Comparison of ENCODE assay signal across 9 cellular contexts in the genomic region with DNA sequence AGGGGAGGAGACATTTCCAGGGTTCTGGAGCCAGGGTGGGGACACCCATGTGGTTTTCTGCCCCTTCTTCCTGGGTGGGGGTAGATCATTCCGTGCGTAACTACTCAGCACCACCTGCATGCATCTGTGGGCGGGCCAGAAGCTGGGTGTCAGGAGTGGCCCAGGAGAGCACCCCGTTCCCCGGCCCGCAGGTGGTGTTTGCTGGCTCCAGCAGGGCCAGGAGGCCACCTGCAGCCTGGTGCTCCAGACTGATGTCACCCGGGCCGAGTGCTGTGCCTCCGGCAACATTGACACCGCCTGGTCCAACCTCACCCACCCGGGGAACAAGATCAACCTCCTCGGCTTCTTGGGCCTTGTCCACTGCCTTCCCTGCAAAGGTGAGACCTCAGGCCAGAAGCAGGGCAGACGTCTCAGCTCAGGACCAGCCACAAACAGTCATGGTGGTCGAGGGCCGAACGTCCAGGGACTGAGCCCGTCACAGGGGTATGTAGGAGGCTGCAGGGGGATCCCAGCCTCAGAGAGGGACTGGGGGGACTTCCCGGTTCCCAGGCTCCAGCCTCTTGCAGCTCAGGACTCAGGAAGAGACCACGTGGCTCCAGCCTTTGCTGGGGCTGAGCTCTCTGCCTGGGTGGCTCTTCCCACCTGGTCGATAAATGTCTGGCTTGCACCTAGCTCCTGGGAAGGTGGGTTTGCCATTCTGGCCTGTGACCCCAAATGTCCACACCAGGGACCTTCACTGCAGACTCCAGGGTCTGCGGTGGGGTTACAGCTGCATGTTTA. TPM values are rescaled to one million over a fixed set of nuclear protein-coding genes. Genes with fewer than 3 reads are reported as not detected.
A peak's percentile ranks its signal among the peaks of the same experiment; 100 is the strongest.
DNase-seq lines count a peak whose midpoint lies in the region; ATAC-seq and TF ChIP-seq lines count a peak whose summit lies in the region.
"Had no signal": no experiment of that assay in that cellular context is flagged by ENCODE, and none has a peak within 500 bp of the region (broad histone marks: within the 10 kb centered on the region; RNA-seq: fewer than 3 reads in every experiment).

No MANE protein-coding gene starts in this region.

- no peak overlapping the region for H3K27ac Mint-ChIP-seq in activated naive CD4-positive, alpha-beta T cell treated with anti-CD3 and anti-CD28 coated beads, Interleukin-2, amount 10 ng/mL, durations not matched to agents 7 days and 5 days
- H3K27ac Mint-ChIP-seq in activated T-helper 1 cell treated with anti-CD3 and anti-CD28 coated beads, Interleukin-12 subunit alpha, Interleukin-12 subunit beta, Interleukin-2, Interleukin-4 antibody, amounts not matched to agents 30 ng/mL and 10 ng/mL and 1 ng/mL, durations not matched to agents 14 hours and 24 hours and 36 hours = no peak overlapping the region

- TF ChIP-seq CTCF in upper lobe of left lung (IDR thresholded peaks at IDR 0.05) = no peak
- TF ChIP-seq CTCF in BE2C (IDR thresholded peaks at IDR 0.05; ENCODE audit: low read depth, low read length) = no peak

- H3K27me3 Mint-ChIP-seq in activated naive CD4-positive, alpha-beta T cell treated with anti-CD3 and anti-CD28 coated beads, Interleukin-2, amount 10 ng/mL, durations not matched to agents 7 days and 5 days = peaks cover 67% of the 10 kb centered on the region
- H3K27me3 Mint-ChIP-seq in activated T-helper 1 cell treated with anti-CD3 and anti-CD28 coated beads, Interleukin-12 subunit alpha, Interleukin-12 subunit beta, Interleukin-2, Interleukin-4 antibody, amounts not matched to agents 30 ng/mL and 10 ng/mL and 1 ng/mL, durations not matched to agents 14 hours and 24 hours and 36 hours (ENCODE audit: insufficient read depth) = peaks cover 12% of the 10 kb centered on the region

- H3K27me3 ChIP-seq in upper lobe of left lung (peaks cover 0 to 4% (median 0%) of the 10 kb centered on the region in 4 donors), BE2C (peaks cover 25% of the 10 kb centered on the region)

- intact Hi-C loops in activated T-helper 1 cell treated with anti-CD3 and anti-CD28 coated beads, Interleukin-12 subunit alpha, Interleukin-12 subunit beta, Interleukin-2, Interleukin-4 antibody, amounts not matched to agents 30 ng/mL and 10 ng/mL and 1 ng/mL, durations not matched to agents 14 hours and 24 hours and 36 hours (cut with micrococcal nuclease) = no loop called here

- TF ChIP-seq POLR2A in upper lobe of left lung (IDR thresholded peaks at IDR 0.05) = no peak

- peaks cover 12% of the 10 kb centered on the region for H3K4me1 Mint-ChIP-seq in activated naive CD4-positive, alpha-beta T cell treated with anti-CD3 and anti-CD28 coated beads, Interleukin-2, amount 10 ng/mL, durations not matched to agents 7 days and 5 days
- H3K4me1 Mint-ChIP-seq in activated T-helper 1 cell treated with anti-CD3 and anti-CD28 coated beads, Interleukin-12 subunit alpha, Interleukin-12 subunit beta, Interleukin-2, Interleukin-4 antibody, amounts not matched to agents 30 ng/mL and 10 ng/mL and 1 ng/mL, durations not matched to agents 14 hours and 24 hours and 36 hours (ENCODE audit: low read depth) = no peaks in the 10 kb centered on the region

- CTCF ChIA-PET in activated naive CD4-positive, alpha-beta T cell treated with anti-CD3 and anti-CD28 coated beads, Interleukin-2, amount 10 ng/mL, durations not matched to agents 7 days and 5 days (lab: Charles Lee) = no interaction called here

- no peak for ATAC-seq in upper lobe of left lung (ENCODE audit: low FRiP score in 2 of 2)
- ATAC-seq in HG03045 (IDR thresholded peaks at IDR 0.05; ENCODE audit: unreplicated experiment) = no peak

- H3K9me3 Mint-ChIP-seq in activated naive CD4-positive, alpha-beta T cell treated with anti-CD3 and anti-CD28 coated beads, Interleukin-2, amount 10 ng/mL, durations not matched to agents 7 days and 5 days = no peaks in the 10 kb centered on the region
- H3K9me3 Mint-ChIP-seq in activated T-helper 1 cell treated with anti-CD3 and anti-CD28 coated beads, Interleukin-12 subunit alpha, Interleukin-12 subunit beta, Interleukin-2, Interleukin-4 antibody, amounts not matched to agents 30 ng/mL and 10 ng/mL and 1 ng/mL, durations not matched to agents 14 hours and 24 hours and 36 hours = no peaks in the 10 kb centered on the region

- peak overlapping the region; percentile 21 for H3K4me3 Mint-ChIP-seq in activated naive CD4-positive, alpha-beta T cell treated with anti-CD3 and anti-CD28 coated beads, Interleukin-2, amount 10 ng/mL, durations not matched to agents 7 days and 5 days
- peak overlapping the region; percentile 33 for H3K4me3 Mint-ChIP-seq in activated T-helper 1 cell treated with anti-CD3 and anti-CD28 coated beads, Interleukin-12 subunit alpha, Interleukin-12 subunit beta, Interleukin-2, Interleukin-4 antibody, amounts not matched to agents 30 ng/mL and 10 ng/mL and 1 ng/mL, durations not matched to agents 14 hours and 24 hours and 36 hours

- peak overlapping the region; percentile 84 to 95 (median 90) for H3K27ac ChIP-seq in upper lobe of left lung

- H3K36me3 Mint-ChIP-seq in activated naive CD4-positive, alpha-beta T cell treated with anti-CD3 and anti-CD28 coated beads, Interleukin-2, amount 10 ng/mL, durations not matched to agents 7 days and 5 days = no peaks in the 10 kb centered on the region
- H3K36me3 Mint-ChIP-seq in activated T-helper 1 cell treated with anti-CD3 and anti-CD28 coated beads, Interleukin-12 subunit alpha, Interleukin-12 subunit beta, Interleukin-2, Interleukin-4 antibody, amounts not matched to agents 30 ng/mL and 10 ng/mL and 1 ng/mL, durations not matched to agents 14 hours and 24 hours and 36 hours (ENCODE audit: low read depth) = no peaks in the 10 kb centered on the region

- WGBS in upper lobe of left lung, 2 donors = 37 to 63% methylated on average over 4 to 15 of the region's 21 CpGs

- H3K4me3 ChIP-seq in upper lobe of left lung (peak overlapping the region; percentile 35 to 77 (median 54)), BE2C (ENCODE audit: low read depth, low read length) (no peak overlapping the region)

- H3K4me1 ChIP-seq in upper lobe of left lung = peaks cover 34 to 65% (median 46%) of the 10 kb centered on the region in 4 donors
- no peaks in the 10 kb centered on the region for H3K4me1 ChIP-seq in BE2C

- no peak for DNase-seq in activated naive CD4-positive, alpha-beta T cell treated with anti-CD3 and anti-CD28 coated beads, Interleukin-2, amount 10 ng/mL, durations not matched to agents 7 days and 5 days
- no peak for DNase-seq in activated naive CD4-positive, alpha-beta T cell treated with Interleukin-2 at 50 U/mL for 16 hours
- DNase-seq in activated T-helper 1 cell treated with anti-CD3 and anti-CD28 coated beads, Interleukin-12 subunit alpha, Interleukin-12 subunit beta, Interleukin-2, Interleukin-4 antibody, amounts not matched to agents 30 ng/mL and 10 ng/mL and 1 ng/mL, durations not matched to agents 14 hours and 24 hours and 36 hours (ENCODE audit: low spot score) = no peak
- DNase-seq in kidney glomerular epithelial cell (lab: John Stamatoyannopoulos, UW) = peak; percentile 52
- peak; percentile 40 to 79 for DNase-seq in upper lobe of left lung
- no peak for DNase-seq in BE2C
- no peak for DNase-seq in stimulated activated naive CD4-positive, alpha-beta T cell treated with Interleukin-2 at 50 U/mL for 16 hours (lab: John Stamatoyannopoulos, UW)
- DNase-seq: NCI-H2171 had no signal

- H3K36me3 ChIP-seq in upper lobe of left lung = peaks cover 0 to 13% (median 0%) of the 10 kb centered on the region in 4 donors
- no peaks in the 10 kb centered on the region for H3K36me3 ChIP-seq in BE2C

- TF ChIP-seq EP300 in upper lobe of left lung (IDR thresholded peaks at IDR 0.05) = no peak

- no peaks in the 10 kb centered on the region for H3K9me3 ChIP-seq in upper lobe of left lung
- H3K9me3 ChIP-seq in BE2C = no peaks in the 10 kb centered on the region; the same call in 1 of the 2 replicates

RNA-seq across cellular contexts. Expression of gene FSTL3, which starts 1.6 kb away (rescaled TPM):
- total RNA-seq in activated T-helper 1 cell treated with anti-CD3 and anti-CD28 coated beads, Interleukin-12 subunit alpha, Interleukin-12 subunit beta, Interleukin-2, Interleukin-4 antibody, amounts not matched to agents 30 ng/mL and 10 ng/mL and 1 ng/mL, durations not matched to agents 14 hours and 24 hours and 36 hours = 5.5 and 5.6 TPM in 2 replicates
- total RNA-seq in upper lobe of left lung = 100 to 1,000 TPM; 109 to 335 (median 197) TPM
- polyA plus RNA-seq in BE2C (2012; ENCODE audit: insufficient read depth, insufficient read length, low read depth) = 5.4 TPM

RNA-seq across cellular contexts. Expression of gene RNF126, which starts 14.8 kb away (rescaled TPM):
- 107 and 110 TPM in 2 replicates for total RNA-seq in activated T-helper 1 cell treated with anti-CD3 and anti-CD28 coated beads, Interleukin-12 subunit alpha, Interleukin-12 subunit beta, Interleukin-2, Interleukin-4 antibody, amounts not matched to agents 30 ng/mL and 10 ng/mL and 1 ng/mL, durations not matched to agents 14 hours and 24 hours and 36 hours
- 100 to 1,000 TPM in 1 of 6 donors, 10 to 100 TPM in 5; 36.7 to 106 (median 66.3) TPM for total RNA-seq in upper lobe of left lung
- 208 TPM for polyA plus RNA-seq in BE2C (2012; ENCODE audit: insufficient read depth, insufficient read length, low read depth)

RNA-seq across cellular contexts. Expression of gene PRSS57, which starts 17.5 kb away (rescaled TPM):
- total RNA-seq in activated T-helper 1 cell treated with anti-CD3 and anti-CD28 coated beads, Interleukin-12 subunit alpha, Interleukin-12 subunit beta, Interleukin-2, Interleukin-4 antibody, amounts not matched to agents 30 ng/mL and 10 ng/mL and 1 ng/mL, durations not matched to agents 14 hours and 24 hours and 36 hours = not detected in 2 replicates
- total RNA-seq in upper lobe of left lung = under 1 TPM in 2 of 6 donors, not detected in 4; 0.37 to 0.46 TPM
- 1.0 TPM for polyA plus RNA-seq in BE2C (2012; ENCODE audit: insufficient read depth, insufficient read length, low read depth)

RNA-seq across cellular contexts. Expression of gene PALM, which starts 30.9 kb away (rescaled TPM):
- total RNA-seq in activated T-helper 1 cell treated with anti-CD3 and anti-CD28 coated beads, Interleukin-12 subunit alpha, Interleukin-12 subunit beta, Interleukin-2, Interleukin-4 antibody, amounts not matched to agents 30 ng/mL and 10 ng/mL and 1 ng/mL, durations not matched to agents 14 hours and 24 hours and 36 hours = 0.18 TPM in 1 of 2 replicates, not detected in the other
- total RNA-seq in upper lobe of left lung = 10 to 100 TPM; 12.5 to 65.6 (median 37.4) TPM
- polyA plus RNA-seq in BE2C (2012; ENCODE audit: insufficient read depth, insufficient read length, low read depth) = 39.2 TPM

RNA-seq across cellular contexts. Expression of gene FGF22, which starts 38.1 kb away (rescaled TPM):
- total RNA-seq in activated T-helper 1 cell treated with anti-CD3 and anti-CD28 coated beads, Interleukin-12 subunit alpha, Interleukin-12 subunit beta, Interleukin-2, Interleukin-4 antibody, amounts not matched to agents 30 ng/mL and 10 ng/mL and 1 ng/mL, durations not matched to agents 14 hours and 24 hours and 36 hours = not detected in 2 replicates
- 1 to 10 TPM in 3 of 6 donors, under 1 TPM in 2, not detected in 1; 0.40 to 6.3 (median 1.2) TPM for total RNA-seq in upper lobe of left lung
- 3.8 TPM for polyA plus RNA-seq in BE2C (2012; ENCODE audit: insufficient read depth, insufficient read length, low read depth)

Comparison
In these comparisons a context has a peak if more than half of its experiments do, and no peak if none do; other contexts are left out.
1. DNase-seq: peak in kidney glomerular epithelial cell (single experiment) and upper lobe of left lung (2 of 2); none in activated naive CD4-positive, alpha-beta T cell treated with anti-CD3 and anti-CD28 coated beads, Interleukin-2, amount 10 ng/mL, durations not matched to agents 7 days and 5 days (single experiment), activated naive CD4-positive, alpha-beta T cell treated with Interleukin-2 at 50 U/mL for 16 hours (single experiment), activated T-helper 1 cell treated with anti-CD3 and anti-CD28 coated beads, Interleukin-12 subunit alpha, Interleukin-12 subunit beta, Interleukin-2, Interleukin-4 antibody, amounts not matched to agents 30 ng/mL and 10 ng/mL and 1 ng/mL, durations not matched to agents 14 hours and 24 hours and 36 hours (single experiment), BE2C (single experiment) and stimulated activated naive CD4-positive, alpha-beta T cell treated with Interleukin-2 at 50 U/mL for 16 hours (single experiment).
2. RNA of gene FSTL3, which starts 1.6 kb away (total RNA-seq): 109 to 335 TPM in upper lobe of left lung; 5.5 to 5.6 TPM in activated T-helper 1 cell treated with anti-CD3 and anti-CD28 coated beads, Interleukin-12 subunit alpha, Interleukin-12 subunit beta, Interleukin-2, Interleukin-4 antibody, amounts not matched to agents 30 ng/mL and 10 ng/mL and 1 ng/mL, durations not matched to agents 14 hours and 24 hours and 36 hours; every median in the first group is over 10 times any median in the second.